In the genomic region with DNA sequence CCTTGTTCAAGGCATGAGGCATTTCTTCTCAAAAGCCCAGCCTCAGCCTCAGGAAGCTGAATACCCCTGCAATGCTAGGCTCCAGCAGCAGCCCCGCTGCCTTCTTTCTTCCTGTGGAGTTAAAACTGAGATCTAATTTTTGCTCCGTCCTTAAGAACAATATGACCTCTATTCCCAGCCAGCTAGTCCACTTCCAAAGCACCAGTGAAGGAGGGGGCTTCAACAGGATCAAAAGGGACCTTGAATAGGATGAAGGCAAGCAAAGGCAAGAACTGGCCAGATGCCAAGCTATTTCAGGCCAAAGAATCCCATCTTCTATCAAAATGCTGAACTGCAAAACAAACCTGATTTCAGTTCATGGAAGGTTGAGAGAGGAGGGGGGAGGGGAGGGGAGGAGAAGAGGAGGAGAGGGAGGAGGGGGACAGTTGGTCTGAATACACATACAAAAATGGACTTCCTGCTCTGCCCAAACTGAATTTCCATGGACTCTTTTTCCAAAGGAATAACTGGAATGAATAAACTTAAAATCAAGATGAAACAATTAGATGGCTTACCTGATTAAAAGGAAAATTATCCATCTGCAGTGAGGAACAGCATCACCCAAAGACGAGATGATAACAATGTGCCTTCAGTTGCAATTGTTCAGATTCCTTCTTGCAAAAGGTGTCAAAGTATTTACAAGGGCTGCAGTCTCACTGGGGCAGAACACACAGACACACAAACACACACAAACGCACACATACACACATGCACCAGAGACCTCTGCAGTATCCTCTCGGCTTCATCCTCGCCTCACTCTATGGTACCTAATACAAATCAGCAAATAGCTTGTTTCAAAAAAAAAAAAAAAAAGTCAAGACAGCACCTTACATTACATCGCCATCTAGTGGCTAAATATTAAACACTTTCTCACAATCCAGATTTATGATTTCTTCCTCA, we compare ENCODE assay signal across 8 cellular contexts. TPM values are rescaled to one million over a fixed set of nuclear protein-coding genes. Genes with fewer than 3 reads are reported as not detected.
A peak's percentile ranks its signal among the peaks of the same experiment; 100 is the strongest.
DNase-seq lines count a peak whose midpoint lies in the region; ATAC-seq and TF ChIP-seq lines count a peak whose summit lies in the region.

SCN1A (minus strand) TSS at position 804 of the 939 bp plus-strand sequence. CDS start 54,399 bp downstream, outside the sequence.

- TF ChIP-seq EP300 in neural cell (conservative IDR thresholded peaks at IDR 0.05; ENCODE audit: poor library complexity, severe bottlenecking) = no peak

- TF ChIP-seq CTCF in AG04449 (IDR thresholded peaks at IDR 0.05; ENCODE audit: insufficient read depth, low read length, missing control alignments) (peak; percentile 39), GM12875 (IDR thresholded peaks at IDR 0.05; ENCODE audit: borderline replicate concordance, insufficient read depth, low read depth, low read length) (peak; percentile 40), LNCaP clone FGC (IDR thresholded peaks at IDR 0.05; ENCODE audit: control insufficient read depth, extremely low read depth, insufficient read depth) (peak; percentile 45), epithelial cell of proximal tubule (conservative IDR thresholded peaks at IDR 0.05; ENCODE audit: low read depth, low read length) (peak; percentile 60), neural cell (IDR thresholded peaks at IDR 0.05; ENCODE audit: poor library complexity, severe bottlenecking) (peak; percentile 85), omental fat pad (IDR thresholded peaks at IDR 0.05) (no peak)

- ATAC-seq in HG03025 (IDR thresholded peaks at IDR 0.05; ENCODE audit: low FRiP score, unreplicated experiment) (no peak), omental fat pad (ENCODE audit: low FRiP score) (no peak)

- no peaks in the 10 kb centered on the region for H3K9me3 ChIP-seq in neural cell (ENCODE audit: low read length)

- CTCF ChIA-PET in AG04449 (lab: Yijun Ruan, JAX) = interaction anchor here (0.6 to 6.3 kb wide), 25 partner anchors 10 to 1136 kb away, joined by 3 to 97 read pairs (median 4); partner anchors contain the start of gene TTC21B

- H3K27me3 ChIP-seq in neural cell (ENCODE audit: insufficient read depth, low read depth, low read length) = no peaks in the 10 kb centered on the region

- no peaks in the 10 kb centered on the region for H3K79me2 ChIP-seq in neural cell (replicated peaks; ENCODE audit: insufficient read depth, low read length)

- no peak within 1 kb of the TSS for H2AFZ ChIP-seq in neural cell (ENCODE audit: low read depth, low read length)

- no peak within 1 kb of the TSS for H3K9ac ChIP-seq in neural cell (ENCODE audit: low read length)

- peak; percentile 81 for TF ChIP-seq RAD21 in neural cell (conservative IDR thresholded peaks at IDR 0.05)

- POLR2A ChIA-PET in AG04449 (lab: Yijun Ruan, JAX) = no interaction called here

- H4K20me1 ChIP-seq in neural cell (ENCODE audit: insufficient read depth) = no peaks in the 10 kb centered on the region

- H3K27ac ChIP-seq in neural cell (ENCODE audit: low read length) = no peak within 1 kb of the TSS

- H3K4me3 ChIP-seq in AG04449 (ENCODE audit: low read depth, low read length) (no peak within 1 kb of the TSS), GM12875 (ENCODE audit: low read depth, low read length) (no peak within 1 kb of the TSS), LNCaP clone FGC (ENCODE audit: low read depth, low read length) (no peak within 1 kb of the TSS), epithelial cell of proximal tubule (ENCODE audit: low read depth, low read length) (no peak within 1 kb of the TSS), neural cell (ENCODE audit: low read length) (no peak within 1 kb of the TSS)

- no peaks in the 10 kb centered on the region for H3K9me2 ChIP-seq in neural cell (ENCODE audit: insufficient read depth, low read length)

- H3F3A ChIP-seq in neural cell (ENCODE audit: insufficient read depth, low read length, poor library complexity, severe bottlenecking) = no peaks in the 10 kb centered on the region

- H3K4me2 ChIP-seq in neural cell (ENCODE audit: low read length) = no peak within 1 kb of the TSS

- H3K36me3 ChIP-seq in neural cell (ENCODE audit: insufficient read depth, low read length) = no peaks in the 10 kb centered on the region

- no peak for DNase-seq in AG04449 (ENCODE audit: low read depth, low spot score)
- DNase-seq in LNCaP clone FGC (ENCODE audit: low read depth) = no peak
- peak; percentile 36 for DNase-seq in RPMI8226
- DNase-seq in epithelial cell of proximal tubule (ENCODE audit: low read depth) = no peak
- no peak for DNase-seq in omental fat pad (ENCODE audit: low spot score)

TF ChIP-seq in neural cell, 6 proteins besides CTCF, POLR2A, EP300 and RAD21:
- TF ChIP-seq TAF1 (IDR thresholded peaks at IDR 0.05; ENCODE audit: low read depth) (no peak), SMC3 (conservative IDR thresholded peaks at IDR 0.05; ENCODE audit: poor library complexity) (peak; percentile 80)
TF ChIP-seq in neural cell: peak in this region for 1.

RNA-seq across cellular contexts. Expression of gene SCN1A, which starts in this region (rescaled TPM):
- total RNA-seq in epithelial cell of proximal tubule (not detected in 2 replicates), omental fat pad (under 1 TPM in 1 of 4 donors, not detected in 3; 0.09 TPM)
- 1.0 and 1.4 TPM in 2 replicates for polyA plus RNA-seq in neural cell
- polyA minus RNA-seq in neural cell = 2.2 and 2.4 TPM in 2 replicates

Comparison
In these comparisons a context has a peak if more than half of its experiments do, and no peak if none do; other contexts are left out.
1. CTCF ChIP-seq: peak in AG04449 (single experiment), GM12875 (single experiment), LNCaP clone FGC (single experiment), epithelial cell of proximal tubule (single experiment) and neural cell (single experiment); none in omental fat pad (0 of 3).